In the genomic region with DNA sequence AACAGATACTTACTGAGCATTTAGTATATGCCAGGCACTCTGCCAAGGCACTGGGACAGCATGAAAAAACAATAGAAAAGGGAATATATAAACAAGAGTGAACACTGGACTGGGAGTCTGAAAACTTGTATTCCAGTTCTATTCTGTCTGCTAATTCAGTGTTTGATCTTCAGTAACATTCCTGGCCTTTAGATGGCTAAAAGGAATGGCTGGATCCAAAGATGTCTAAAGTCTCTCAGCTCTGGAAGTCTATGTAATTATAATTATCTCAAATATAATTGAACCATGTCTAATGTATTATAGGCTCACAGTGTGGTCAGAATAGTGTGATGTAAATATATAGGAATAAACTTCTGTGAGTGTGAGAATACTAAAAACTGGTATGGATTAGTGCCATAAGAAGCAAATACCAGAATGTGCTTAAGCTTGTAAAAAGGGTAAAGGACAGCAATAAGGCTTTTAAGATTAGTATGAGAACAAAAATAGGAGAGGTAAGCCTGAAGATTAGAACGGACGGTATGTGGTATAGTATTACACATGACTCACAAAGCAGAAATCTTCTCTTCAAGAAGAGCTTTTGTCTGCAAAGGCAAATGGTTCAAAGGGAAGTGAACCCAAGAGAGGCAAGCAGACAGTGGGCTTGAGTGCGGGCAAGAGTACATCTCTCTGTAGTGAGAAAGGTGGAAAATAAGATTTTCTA, we compare ENCODE assay signal across 17 cellular contexts.
DNase-seq lines count a peak whose midpoint lies in the region; ATAC-seq and TF ChIP-seq lines count a peak whose summit lies in the region.
"Had no signal": no experiment of that assay in that cellular context is flagged by ENCODE, and none has a peak within 500 bp of the region (broad histone marks: within the 10 kb centered on the region; RNA-seq: fewer than 3 reads in every experiment).

No MANE protein-coding gene starts in this region.

- TF ChIP-seq CTCF in H9 (conservative IDR thresholded peaks at IDR 0.05) (no peak), choroid plexus epithelial cell (conservative IDR thresholded peaks at IDR 0.05; ENCODE audit: low read depth, low read length) (no peak), left lung (IDR thresholded peaks at IDR 0.05) (no peak)

- H2AK5ac ChIP-seq in H9 (ENCODE audit: insufficient read length, low read length): no peak overlapping the region

- H3K36me3 Mint-ChIP-seq in H9 (ENCODE audit: insufficient read depth in 1 of 3, low read depth in 3 of 3): no peaks in the 10 kb centered on the region; a peak in 1 of 7 replicates
- H3K36me3 Mint-ChIP-seq: natural killer cell had no signal

- H3K79me1 ChIP-seq in H9 (ENCODE audit: insufficient read depth, low read depth, low read length, poor library complexity, severe bottlenecking): no peaks in the 10 kb centered on the region

- H3K4me1 Mint-ChIP-seq in H9: peaks cover 24 to 28% of the 10 kb centered on the region in 2 experiments
- H3K4me1 Mint-ChIP-seq: natural killer cell had no signal

- H2BK20ac ChIP-seq in H9 (ENCODE audit: low read depth, low read length, poor library complexity, severe bottlenecking): no peak overlapping the region

- H2BK15ac ChIP-seq in H9 (ENCODE audit: low read depth, low read length): no peak overlapping the region

- H3K4me3 ChIP-seq in choroid plexus epithelial cell (ENCODE audit: low read depth, low read length) (no peak overlapping the region), left lung (no peak overlapping the region)
- H3K4me3 ChIP-seq: cardiac muscle cell, Peyer's patch had no signal

- no peak overlapping the region for H3K4me3 Mint-ChIP-seq in H9
- H3K4me3 Mint-ChIP-seq: natural killer cell had no signal

- H3K27ac ChIP-seq in H9 (ENCODE audit: insufficient read length, low read depth, low read length): no peak overlapping the region
- no peak overlapping the region for H3K27ac ChIP-seq in left lung
- H3K27ac ChIP-seq: cardiac muscle cell, Peyer's patch had no signal

- H3K23ac ChIP-seq in H9 (ENCODE audit: insufficient read length, low read depth, low read length): no peak overlapping the region

- no peaks in the 10 kb centered on the region for H3K9me3 Mint-ChIP-seq in H9
- H3K9me3 Mint-ChIP-seq: natural killer cell had no signal

- no peak overlapping the region for H3K9ac ChIP-seq in H9 (ENCODE audit: extremely low read depth, insufficient read length, low read length)

- H2BK120ac ChIP-seq in H9 (ENCODE audit: low read depth, low read length, poor library complexity, severe bottlenecking): no peak overlapping the region

- H3K4me1 ChIP-seq in H9 (ENCODE audit: insufficient read depth, low read length) (no peaks in the 10 kb centered on the region; the same call in 1 of the 2 replicates), left lung (no peaks in the 10 kb centered on the region)
- H3K4me1 ChIP-seq: Peyer's patch had no signal

- no peak for ATAC-seq in left lung
- ATAC-seq: activated CD4-positive, CD25-positive, alpha-beta regulatory T cell treated with anti-CD3 and anti-CD28 coated beads, Interleukin-2, amount 50 U/mL, for 24 hours; natural killer cell had no signal

- no peak overlapping the region for H3K56ac ChIP-seq in H9 (ENCODE audit: insufficient read length, low read depth, low read length)

- no peaks in the 10 kb centered on the region for H3K23me2 ChIP-seq in H9 (ENCODE audit: insufficient read length, low read depth, low read length, poor library complexity, severe bottlenecking)

- H3T11ph ChIP-seq in H9 (ENCODE audit: low read length): no peak overlapping the region

- H3K4me2 ChIP-seq in H9 (ENCODE audit: insufficient read depth, insufficient read length, low read length): no peak overlapping the region

- H3K14ac ChIP-seq in H9 (ENCODE audit: insufficient read depth, low read length): no peak overlapping the region

- peak overlapping the region in 2 of 3 experiments; percentile 22 to 55; a peak in 2 of 7 replicates for H3K27ac Mint-ChIP-seq in H9
- H3K27ac Mint-ChIP-seq: natural killer cell had no signal

- DNase-seq in H9 (no peak), RKO (ENCODE audit: low spot score) (peak; percentile 3), choroid plexus epithelial cell (ENCODE audit: low read depth) (peak; percentile 84), renal cortical epithelial cell (ENCODE audit: low read depth) (peak; percentile 2), KBM-7 (no peak), left lung (no peak), NCI-H2171 (lab: John Stamatoyannopoulos, UW) (no peak), glomerular visceral epithelial cell (ENCODE audit: extremely low spot score) (no peak)
- DNase-seq: AML-193; Calu3; effector CD4-positive, alpha-beta T cell; MM.1S; natural killer cell; NCI-H2029; Peyer's patch had no signal

- H3K27me3 Mint-ChIP-seq in H9 (ENCODE audit: low read depth): no peaks in the 10 kb centered on the region

- no peak overlapping the region for H4K91ac ChIP-seq in H9 (ENCODE audit: insufficient read length, low read depth, low read length)

- no peak overlapping the region for H2AFZ ChIP-seq in H9 (ENCODE audit: low read length)

- no peak overlapping the region for H2BK5ac ChIP-seq in H9 (ENCODE audit: insufficient read length, low read length)

- intact Hi-C loops in left lung (cut with DNase I): no loop called here

- H3K18ac ChIP-seq in H9 (ENCODE audit: insufficient read length, low read depth, low read length): no peak overlapping the region

- H2BK12ac ChIP-seq in H9 (ENCODE audit: insufficient read length, low read depth, low read length): no peak overlapping the region

- H3K36me3 ChIP-seq in left lung: no peaks in the 10 kb centered on the region
- H3K36me3 ChIP-seq: cardiac muscle cell, Peyer's patch had no signal

- H3K9me3 ChIP-seq in H9 (ENCODE audit: control insufficient read depth, low read depth, low read length): no peaks in the 10 kb centered on the region
- H3K9me3 ChIP-seq in left lung: no peaks in the 10 kb centered on the region
- H3K9me3 ChIP-seq: Peyer's patch had no signal

- no CpG with 5 or more reads among the region's 3 CpGs for WGBS in H9 (ENCODE audit: extremely low coverage, insufficient read length, low lambda C conversion rate)

- H4K8ac ChIP-seq in H9 (replicated peaks; ENCODE audit: insufficient read length, low read depth, low read length): no peak overlapping the region

- H3K27me3 ChIP-seq in H9 (ENCODE audit: insufficient read depth, low read length): no peaks in the 10 kb centered on the region
- H3K27me3 ChIP-seq in left lung: no peaks in the 10 kb centered on the region
- H3K27me3 ChIP-seq: cardiac muscle cell, Peyer's patch had no signal

- peaks cover 2% of the 10 kb centered on the region; the same call in 1 of the 2 replicates for H3K79me2 ChIP-seq in H9 (ENCODE audit: insufficient read depth, low read length)

- H3K4ac ChIP-seq in H9 (ENCODE audit: low read depth, low read length): no peak overlapping the region

- H4K5ac ChIP-seq in H9 (ENCODE audit: insufficient read length, low read depth, low read length): no peak overlapping the region

- in situ Hi-C loops in KBM-7 (cut with MboI; ENCODE audit: low pct_unique_long_range_greater_than_20kb, low sequenced_read_pairs): no loop called here

- no peaks in the 10 kb centered on the region for H4K20me1 ChIP-seq in H9 (ENCODE audit: control insufficient read depth, insufficient read depth, insufficient read length)

Comparison
In these comparisons a context has a peak if more than half of its experiments do, and no peak if none do; other contexts are left out.
1. DNase-seq: peak in RKO (single experiment), choroid plexus epithelial cell (single experiment) and renal cortical epithelial cell (single experiment); none in H9 (single experiment), KBM-7 (single experiment), left lung (0 of 2), NCI-H2171 (single experiment) and glomerular visceral epithelial cell (single experiment).